In the genomic region with DNA sequence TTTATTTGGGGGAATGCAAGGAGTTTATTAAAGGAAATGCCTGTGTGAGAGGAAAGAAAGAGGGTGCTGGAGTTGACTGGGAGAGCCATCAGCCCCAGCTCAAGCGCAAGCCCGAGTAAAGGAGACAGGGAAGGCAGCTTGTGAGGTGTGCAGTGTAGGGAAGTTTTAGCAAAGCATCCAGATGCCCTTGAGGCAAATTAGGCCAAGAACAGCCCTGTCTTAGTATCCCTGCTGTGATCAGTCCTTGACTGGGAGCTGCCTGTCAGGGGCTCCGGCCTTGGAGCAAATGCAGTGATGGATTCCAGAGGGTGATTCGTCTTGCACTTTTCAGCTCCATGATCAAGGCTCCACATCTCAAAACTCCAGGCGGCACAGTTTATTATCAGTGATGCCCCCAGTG, we compare ENCODE assay signal across 18 cellular contexts.
A peak's percentile ranks its signal among the peaks of the same experiment; 100 is the strongest.
DNase-seq lines count a peak whose midpoint lies in the region; ATAC-seq and TF ChIP-seq lines count a peak whose summit lies in the region.
"Had no signal": no experiment of that assay in that cellular context is flagged by ENCODE, and none has a peak within 500 bp of the region (broad histone marks: within the 10 kb centered on the region; RNA-seq: fewer than 3 reads in every experiment).

No MANE protein-coding gene starts in this region.

- peaks cover 0 to 12% (median 0%) of the 10 kb centered on the region in 5 experiments for H3K9me3 Mint-ChIP-seq in brain
- peaks cover 3% of the 10 kb centered on the region for H3K9me3 Mint-ChIP-seq in neural crest cell
- H3K9me3 Mint-ChIP-seq in stimulated activated memory B cell treated with anti-CD40 and anti-IgM and Interleukin-4, amounts not matched to agents 10 μg/mL and 1 μg/mL and 100 μg/mL, for 72 hours: no peaks in the 10 kb centered on the region
- no peaks in the 10 kb centered on the region for H3K9me3 Mint-ChIP-seq in endothelial cell (ENCODE audit: unreplicated experiment)

- H3K4me1 Mint-ChIP-seq in brain (peaks cover 27% of the 10 kb centered on the region), neural crest cell (peaks cover 11% of the 10 kb centered on the region), endothelial cell (ENCODE audit: unreplicated experiment) (no peaks in the 10 kb centered on the region)
- no peaks in the 10 kb centered on the region for H3K4me1 Mint-ChIP-seq in stimulated activated memory B cell treated with anti-CD40 and anti-IgM and Interleukin-4, amounts not matched to agents 10 μg/mL and 1 μg/mL and 100 μg/mL, for 72 hours
- H3K4me1 Mint-ChIP-seq: CD14-positive monocyte; CD8-positive, alpha-beta memory T cell had no signal

- H3K36me3 Mint-ChIP-seq in brain (no peaks in the 10 kb centered on the region), neural crest cell (ENCODE audit: low read depth) (no peaks in the 10 kb centered on the region), endothelial cell (ENCODE audit: low read depth, unreplicated experiment) (no peaks in the 10 kb centered on the region)
- no peaks in the 10 kb centered on the region for H3K36me3 Mint-ChIP-seq in stimulated activated memory B cell treated with anti-CD40 and anti-IgM and Interleukin-4, amounts not matched to agents 10 μg/mL and 1 μg/mL and 100 μg/mL, for 72 hours
- H3K36me3 Mint-ChIP-seq: CD14-positive monocyte; CD8-positive, alpha-beta memory T cell had no signal

- no peak for TF ChIP-seq CTCF in brain (conservative IDR thresholded peaks at IDR 0.05)
- no peak for TF ChIP-seq CTCF in neural crest cell (conservative IDR thresholded peaks at IDR 0.05)
- TF ChIP-seq CTCF in endothelial cell (IDR thresholded peaks at IDR 0.05; ENCODE audit: unreplicated experiment): no peak

- H3K27ac Mint-ChIP-seq in brain (peak overlapping the region; percentile 47 to 93 (median 82)), neural crest cell (ENCODE audit: unreplicated experiment) (peak overlapping the region; percentile 89), endothelial cell (ENCODE audit: unreplicated experiment) (no peak overlapping the region)
- H3K27ac Mint-ChIP-seq in stimulated activated memory B cell treated with anti-CD40 and anti-IgM and Interleukin-4, amounts not matched to agents 10 μg/mL and 1 μg/mL and 100 μg/mL, for 72 hours: peak overlapping the region; percentile 4
- H3K27ac Mint-ChIP-seq: B cell; CD14-positive monocyte; CD4-positive, alpha-beta T cell; CD8-positive, alpha-beta memory T cell; HFFc6 had no signal

- DNase-seq in islet precursor cell (peak; percentile 71), neural crest cell (ENCODE audit: low read depth, low spot score) (no peak), globus pallidus (ENCODE audit: low spot score) (no peak), COLO668 (lab: John Stamatoyannopoulos, UW; ENCODE audit: unreplicated experiment) (no peak), endothelial cell (ENCODE audit: low spot score) (no peak), C1 segment of cervical spinal cord (lab: John Stamatoyannopoulos, UW) (no peak)
- DNase-seq: Calu3; CD4-positive, alpha-beta T cell; CD8-positive, alpha-beta memory T cell; COR-L47; DMS53; DMS79 treated with DMSO at 0.1 percent for 48 hours; GOT3; HFFc6 had no signal

- H3K4me3 Mint-ChIP-seq in brain (no peak overlapping the region), neural crest cell (no peak overlapping the region), endothelial cell (ENCODE audit: unreplicated experiment) (no peak overlapping the region)
- no peak overlapping the region for H3K4me3 Mint-ChIP-seq in stimulated activated memory B cell treated with anti-CD40 and anti-IgM and Interleukin-4, amounts not matched to agents 10 μg/mL and 1 μg/mL and 100 μg/mL, for 72 hours
- H3K4me3 Mint-ChIP-seq: B cell; CD14-positive monocyte; CD4-positive, alpha-beta T cell; CD8-positive, alpha-beta memory T cell; HFFc6 had no signal

- ATAC-seq in stimulated activated memory B cell treated with anti-CD40 and anti-IgM and Interleukin-4, amounts not matched to agents 10 μg/mL and 1 μg/mL and 100 μg/mL, for 72 hours: no peak

- peaks cover 21% of the 10 kb centered on the region for H3K27me3 Mint-ChIP-seq in brain
- no peaks in the 10 kb centered on the region for H3K27me3 Mint-ChIP-seq in neural crest cell (ENCODE audit: low read depth)
- no peaks in the 10 kb centered on the region for H3K27me3 Mint-ChIP-seq in stimulated activated memory B cell treated with anti-CD40 and anti-IgM and Interleukin-4, amounts not matched to agents 10 μg/mL and 1 μg/mL and 100 μg/mL, for 72 hours
- H3K27me3 Mint-ChIP-seq in endothelial cell (ENCODE audit: unreplicated experiment): peaks cover 5% of the 10 kb centered on the region
- H3K27me3 Mint-ChIP-seq: B cell; CD4-positive, alpha-beta T cell; CD8-positive, alpha-beta memory T cell had no signal
